In the genomic region with DNA sequence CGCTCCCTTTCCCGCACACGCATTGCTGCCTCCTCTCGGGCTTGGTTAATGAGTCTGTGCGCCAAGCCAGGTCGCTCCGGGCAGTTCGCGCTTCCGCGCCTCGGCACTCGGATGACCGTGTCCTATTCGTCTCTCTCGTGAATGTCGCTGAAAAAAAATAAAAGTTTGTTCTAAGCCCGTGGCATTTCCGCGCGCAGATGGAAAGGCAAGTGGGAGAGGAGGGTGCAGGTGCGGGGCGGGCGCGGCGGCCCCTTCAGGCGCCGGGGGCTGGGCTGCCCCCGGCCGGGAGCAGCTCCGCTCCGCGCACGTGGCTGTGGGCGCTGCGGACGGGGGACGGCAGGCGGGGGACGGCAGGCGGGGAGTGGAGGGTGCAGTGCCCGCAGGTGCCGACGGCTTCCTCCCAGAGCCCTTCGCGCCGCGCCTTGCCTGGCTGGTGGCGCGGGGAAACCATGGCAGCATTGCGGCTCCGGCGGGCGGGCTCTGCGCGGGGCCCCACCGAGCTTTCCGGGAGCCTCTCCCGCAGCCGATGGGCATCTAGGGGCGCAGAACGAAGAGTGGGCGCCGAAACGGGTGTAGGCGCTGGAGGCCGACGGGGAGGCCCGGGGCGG, we compare ENCODE assay signal across 8 cellular contexts.
DNase-seq lines count a peak whose midpoint lies in the region; ATAC-seq and TF ChIP-seq lines count a peak whose summit lies in the region.

No MANE protein-coding gene starts in this region.

- H3K4me3 ChIP-seq in mucosa of descending colon = no peak overlapping the region

- no peaks in the 10 kb centered on the region for H3K36me3 Mint-ChIP-seq in dendritic cell treated with granulocyte-macrophage colony-stimulating factor and Interleukin-4, amounts not matched to agents 40 ng/mL and 50 ng/mL, for 4 days (ENCODE audit: low read depth)

- H3K4me3 Mint-ChIP-seq in dendritic cell treated with granulocyte-macrophage colony-stimulating factor and Interleukin-4, amounts not matched to agents 40 ng/mL and 50 ng/mL, for 4 days = peak overlapping the region; percentile 67

- H3K27ac Mint-ChIP-seq in dendritic cell treated with granulocyte-macrophage colony-stimulating factor and Interleukin-4, amounts not matched to agents 40 ng/mL and 50 ng/mL, for 4 days = no peak overlapping the region

- no peaks in the 10 kb centered on the region for H3K36me3 ChIP-seq in mucosa of descending colon (ENCODE audit: low read depth)

- ATAC-seq in mucosa of descending colon = peak; percentile 31
- ATAC-seq in GM19463 (IDR thresholded peaks at IDR 0.05; ENCODE audit: unreplicated experiment) = no peak

- DNase-seq in NCI-H2029 (lab: John Stamatoyannopoulos, UW) (peak; percentile 29), NCI-H2029 treated with DMSO at 0.1 percent for 48 hours (lab: John Stamatoyannopoulos, UW) (no peak), NCI-H510A (lab: John Stamatoyannopoulos, UW) (peak; percentile 58), mucosa of descending colon (no peak), substantia nigra (lab: John Stamatoyannopoulos, UW) (no peak), anterior cingulate cortex (lab: John Stamatoyannopoulos, UW) (no peak)

- no peak overlapping the region for H3K27ac ChIP-seq in substantia nigra (ENCODE audit: low read depth, low read length, poor library complexity, severe bottlenecking)

- peaks cover 82% of the 10 kb centered on the region for H3K27me3 Mint-ChIP-seq in dendritic cell treated with granulocyte-macrophage colony-stimulating factor and Interleukin-4, amounts not matched to agents 40 ng/mL and 50 ng/mL, for 4 days

- no peaks in the 10 kb centered on the region for H3K9me3 ChIP-seq in mucosa of descending colon

- TF ChIP-seq CTCF in mucosa of descending colon (IDR thresholded peaks at IDR 0.05) = no peak

- no peaks in the 10 kb centered on the region for H3K9me3 Mint-ChIP-seq in dendritic cell treated with granulocyte-macrophage colony-stimulating factor and Interleukin-4, amounts not matched to agents 40 ng/mL and 50 ng/mL, for 4 days

- H3K4me1 Mint-ChIP-seq in dendritic cell treated with granulocyte-macrophage colony-stimulating factor and Interleukin-4, amounts not matched to agents 40 ng/mL and 50 ng/mL, for 4 days (ENCODE audit: low read depth) = peaks cover 13% of the 10 kb centered on the region

- intact Hi-C loops in dendritic cell treated with granulocyte-macrophage colony-stimulating factor and Interleukin-4, amounts not matched to agents 40 ng/mL and 50 ng/mL, for 4 days (cut with micrococcal nuclease) = no loop called here
- intact Hi-C loops in mucosa of descending colon (cut with DNase I, micrococcal nuclease) = no loop called here

- peaks cover 19% of the 10 kb centered on the region for H3K4me1 ChIP-seq in mucosa of descending colon (ENCODE audit: low read depth)

Comparison
In these comparisons a context has a peak if more than half of its experiments do, and no peak if none do; other contexts are left out.
1. DNase-seq: peak in NCI-H2029 (single experiment) and NCI-H510A (single experiment); none in NCI-H2029 treated with DMSO at 0.1 percent for 48 hours (single experiment), mucosa of descending colon (0 of 3), substantia nigra (0 of 49) and anterior cingulate cortex (0 of 58).